Comparison of ENCODE assay signal across 9 cellular contexts in genomic region chrX:9829308-9830267, GRCh38. TPM values are rescaled to one million over a fixed set of nuclear protein-coding genes. Genes with fewer than 3 reads are reported as not detected.
DNase-seq lines count a peak whose midpoint lies in the region; ATAC-seq and TF ChIP-seq lines count a peak whose summit lies in the region.
"Had no signal": no experiment of that assay in that cellular context is flagged by ENCODE, and none has a peak within 500 bp of the region (broad histone marks: within the 10 kb centered on the region; RNA-seq: fewer than 3 reads in every experiment).

No MANE protein-coding gene starts in this region.

- ATAC-seq in GM18907 (IDR thresholded peaks at IDR 0.05; ENCODE audit: unreplicated experiment) (peak; percentile 87), HG02642 (IDR thresholded peaks at IDR 0.05; ENCODE audit: poor library complexity, unreplicated experiment) (peak; percentile 90)

- H3K9me3 ChIP-seq in PC-9 (ENCODE audit: insufficient read depth, low read depth): no peaks in the 10 kb centered on the region
- H3K9me3 ChIP-seq in OCI-LY7 (ENCODE audit: low read length): no peaks in the 10 kb centered on the region

- no TSS peak for BruUV-seq in PC-9 (replicated peaks; lab: Mats Ljungman, UMichigan)
- BruUV-seq in OCI-LY7 (replicated peaks; lab: Mats Ljungman, UMichigan): no TSS peak

- peaks cover 14% of the 10 kb centered on the region for H3K9me3 Mint-ChIP-seq in mesothelial cell of epicardium
- H3K9me3 Mint-ChIP-seq: dendritic cell treated with granulocyte-macrophage colony-stimulating factor and Interleukin-4, amounts not matched to agents 40 ng/mL and 50 ng/mL, for 4 days had no signal

- no peaks in the 10 kb centered on the region for H4K20me1 ChIP-seq in PC-9 (ENCODE audit: insufficient read depth)
- H4K20me1 ChIP-seq in OCI-LY7 (ENCODE audit: insufficient read depth, low read length): no peaks in the 10 kb centered on the region

- CTCF ChIA-PET in PC-9 (lab: Charles Lee) (no interaction called here), OCI-LY7 (lab: Charles Lee; ENCODE audit: unreplicated experiment) (interaction anchor here (0.8 kb wide), 1 partner anchor 13 kb away, joined by 3 read pairs; no protein-coding TSS in a partner anchor)

- no peaks in the 10 kb centered on the region for H3K27me3 ChIP-seq in PC-9 (ENCODE audit: insufficient read depth, low read depth)

- peak overlapping the region; percentile 42 for H3K4me2 ChIP-seq in PC-9
- H3K4me2 ChIP-seq in OCI-LY7 (ENCODE audit: low read length): no peak overlapping the region

- H3K4me3 ChIP-seq in PC-9: no peak overlapping the region
- H3K4me3 ChIP-seq in OCI-LY7 (ENCODE audit: low read depth, low read length, poor library complexity, severe bottlenecking): no peak overlapping the region

- no peaks in the 10 kb centered on the region for H3K27me3 Mint-ChIP-seq in mesothelial cell of epicardium (ENCODE audit: low read depth)

- H3K36me3 Mint-ChIP-seq in mesothelial cell of epicardium: peaks cover 4% of the 10 kb centered on the region

- H2AFZ ChIP-seq in PC-9: no peak overlapping the region
- H2AFZ ChIP-seq in OCI-LY7 (ENCODE audit: low read length): no peak overlapping the region

- H3K9me2 ChIP-seq in PC-9 (ENCODE audit: insufficient read depth): no peaks in the 10 kb centered on the region
- H3K9me2 ChIP-seq in OCI-LY7 (ENCODE audit: insufficient read depth, low read length): no peaks in the 10 kb centered on the region

- peaks cover 17% of the 10 kb centered on the region for H3K4me1 Mint-ChIP-seq in mesothelial cell of epicardium

- H3F3A ChIP-seq in PC-9 (ENCODE audit: insufficient read depth, low read depth): peaks cover 5% of the 10 kb centered on the region

- H3K4me1 ChIP-seq in PC-9 (replicated peaks; ENCODE audit: insufficient read depth) (peaks cover 8% of the 10 kb centered on the region), OCI-LY7 (ENCODE audit: insufficient read depth, low read length, poor library complexity, severe bottlenecking) (no peaks in the 10 kb centered on the region)

- no peak overlapping the region for H3K4me3 Mint-ChIP-seq in mesothelial cell of epicardium
- H3K4me3 Mint-ChIP-seq: dendritic cell treated with granulocyte-macrophage colony-stimulating factor and Interleukin-4, amounts not matched to agents 40 ng/mL and 50 ng/mL, for 4 days had no signal

- 0 out of 2 replicates have a peak, but pooled peaks have one; percentile 17 for TF ChIP-seq CTCF in PC-9 (conservative IDR thresholded peaks at IDR 0.05)
- no peak for TF ChIP-seq CTCF in mesothelial cell of epicardium (IDR thresholded peaks at IDR 0.05; ENCODE audit: unreplicated experiment)
- TF ChIP-seq CTCF in OCI-LY7 (conservative IDR thresholded peaks at IDR 0.05; ENCODE audit: low read length): no peak

- H3K27ac ChIP-seq in PC-9 (peak overlapping the region; percentile 65), OCI-LY7 (ENCODE audit: low read depth, low read length, poor library complexity, severe bottlenecking) (no peak overlapping the region)

- H3K27ac Mint-ChIP-seq in mesothelial cell of epicardium: peak overlapping the region; percentile 73
- H3K27ac Mint-ChIP-seq: dendritic cell treated with granulocyte-macrophage colony-stimulating factor and Interleukin-4, amounts not matched to agents 40 ng/mL and 50 ng/mL, for 4 days had no signal

- H3K79me2 ChIP-seq in PC-9 (ENCODE audit: low read depth) (no peaks in the 10 kb centered on the region), OCI-LY7 (ENCODE audit: insufficient read depth, low read depth, low read length) (no peaks in the 10 kb centered on the region)

- H3K36me3 ChIP-seq in PC-9 (ENCODE audit: low read depth) (no peaks in the 10 kb centered on the region), OCI-LY7 (ENCODE audit: insufficient read depth, low read length) (no peaks in the 10 kb centered on the region)

- intact Hi-C loops in PC-9 (cut with micrococcal nuclease; ENCODE audit: unreplicated experiment): no loop called here
- intact Hi-C loops in OCI-LY7 (cut with micrococcal nuclease; ENCODE audit: unreplicated experiment): no loop called here

- POLR2A ChIA-PET in PC-9 (lab: Charles Lee; ENCODE audit: unreplicated experiment): interaction anchor here (0.6 kb wide), 1 partner anchor 62 kb away, joined by 5 read pairs; no protein-coding TSS in a partner anchor
- POLR2A ChIA-PET in OCI-LY7 (lab: Charles Lee): no interaction called here

- DNase-seq in PC-9: peak; percentile 59 to 94
- no peak for DNase-seq in mesothelial cell of epicardium (ENCODE audit: low spot score in 2 of 2, unreplicated experiment in 2 of 2)
- DNase-seq in OCI-LY7 (ENCODE audit: low spot score): no peak
- DNase-seq in NCI-H748 (lab: John Stamatoyannopoulos, UW; ENCODE audit: unreplicated experiment): no peak
- DNase-seq in NCI-H526 (lab: John Stamatoyannopoulos, UW): no peak
- no peak for DNase-seq in AG08395 (ENCODE audit: low spot score)

RNA-seq across cellular contexts. Expression of gene SHROOM2, which starts 43.4 kb away (rescaled TPM):
- total RNA-seq in PC-9 (2021) (0.05 and 0.17 TPM in 2 replicates), mesothelial cell of epicardium (12.5 to 13.5 TPM (median 13.3 TPM) in 3 replicates), OCI-LY7 (2022) (not detected in 2 replicates)
- not detected in 2 replicates for total RNA-seq in OCI-LY7 (2014; rRNA removed; shearing (Covaris generic))

Comparison
In these comparisons a context has a peak if more than half of its experiments do, and no peak if none do; other contexts are left out.
1. DNase-seq: peak in PC-9 (2 of 2); none in mesothelial cell of epicardium (0 of 2), OCI-LY7 (single experiment), NCI-H748 (single experiment), NCI-H526 (0 of 2) and AG08395 (single experiment).
2. RNA of gene SHROOM2, which starts 43.4 kb away (total RNA-seq): 12.5 to 13.5 TPM in mesothelial cell of epicardium; 0.05 to 0.17 TPM in PC-9 and not detected in OCI-LY7; every median in the first group is over 10 times any median in the second.